Comparison of ENCODE assay signal across 13 cellular contexts in genomic region chr6:85394853-85395538, GRCh38. TPM values are rescaled to one million over a fixed set of nuclear protein-coding genes. Genes with fewer than 3 reads are reported as not detected.
A peak's percentile ranks its signal among the peaks of the same experiment; 100 is the strongest.
DNase-seq lines count a peak whose midpoint lies in the region; ATAC-seq and TF ChIP-seq lines count a peak whose summit lies in the region.
"Had no signal": no experiment of that assay in that cellular context is flagged by ENCODE, and none has a peak within 500 bp of the region (broad histone marks: within the 10 kb centered on the region; RNA-seq: fewer than 3 reads in every experiment).

No MANE protein-coding gene starts in this region.

- no peaks in the 10 kb centered on the region; the same call in 1 of the 2 replicates for H3K9me2 ChIP-seq in Karpas-422 (replicated peaks; ENCODE audit: insufficient read depth, low read length)

- H3F3A ChIP-seq in smooth muscle cell (ENCODE audit: low read depth), result no peaks in the 10 kb centered on the region

- H2AFZ ChIP-seq in Karpas-422 (ENCODE audit: low read length) (no peak overlapping the region), smooth muscle cell (ENCODE audit: low read depth) (no peak overlapping the region)
- H2AFZ ChIP-seq: GM23248 had no signal

- H3K4me2 ChIP-seq in Karpas-422 (ENCODE audit: low read depth, low read length, poor library complexity, severe bottlenecking), result no peak overlapping the region
- no peak overlapping the region for H3K4me2 ChIP-seq in smooth muscle cell

- H4K20me1 ChIP-seq in Karpas-422 (ENCODE audit: insufficient read depth, low read depth, low read length), result no peaks in the 10 kb centered on the region
- no peaks in the 10 kb centered on the region for H4K20me1 ChIP-seq in smooth muscle cell (ENCODE audit: low read depth)

- ATAC-seq in left lung, result peak; percentile 94
- ATAC-seq in GM21529 (IDR thresholded peaks at IDR 0.05; ENCODE audit: unreplicated experiment), result no peak
- ATAC-seq in GM19351 (IDR thresholded peaks at IDR 0.05; ENCODE audit: unreplicated experiment), result no peak
- ATAC-seq: activated CD4-positive, alpha-beta T cell treated with anti-CD3 and anti-CD28 coated beads for 36 hours had no signal

- 72% methylated on average over 1 of the region's 1 CpG for WGBS in smooth muscle cell (ENCODE audit: low lambda C conversion rate)

- H3K36me3 ChIP-seq in Karpas-422 (ENCODE audit: insufficient read depth, low read length), result no peaks in the 10 kb centered on the region
- no peaks in the 10 kb centered on the region for H3K36me3 ChIP-seq in left lung
- H3K36me3 ChIP-seq in smooth muscle cell (ENCODE audit: low read depth), result no peaks in the 10 kb centered on the region

- TF ChIP-seq CTCF in left lung (IDR thresholded peaks at IDR 0.05), result no peak
- TF ChIP-seq CTCF in smooth muscle cell (IDR thresholded peaks at IDR 0.05; ENCODE audit: borderline replicate concordance, insufficient read depth, poor library complexity, severe bottlenecking), result no peak

- H3K9me3 ChIP-seq in Karpas-422 (ENCODE audit: low read length) (no peaks in the 10 kb centered on the region), left lung (no peaks in the 10 kb centered on the region), smooth muscle cell (replicated peaks; ENCODE audit: low read depth) (no peaks in the 10 kb centered on the region)

- intact Hi-C loops in left lung (cut with DNase I), result no loop called here

- H3K27ac ChIP-seq in Karpas-422 (ENCODE audit: low read length) (no peak overlapping the region), left lung (peak overlapping the region in 1 of 2 donors; percentile 55), smooth muscle cell (ENCODE audit: low read depth) (peak overlapping the region; percentile 11)
- H3K27ac ChIP-seq: GM23248 had no signal

- H3K9ac ChIP-seq in Karpas-422 (ENCODE audit: low read length), result no peak overlapping the region
- no peak overlapping the region for H3K9ac ChIP-seq in smooth muscle cell (ENCODE audit: low read depth)
- H3K9ac ChIP-seq: GM23248 had no signal

- DNase-seq in Karpas-422 (peak; percentile 25), astrocyte of the hippocampus (ENCODE audit: low read depth, low spot score) (peak; percentile 36), left lung (peak in 1 of 2 donors; percentile 43), smooth muscle cell (lab: John Stamatoyannopoulos, UW; ENCODE audit: unreplicated experiment) (no peak)
- no peak for DNase-seq in activated CD8-positive, alpha-beta memory T cell treated with anti-CD3 and anti-CD28 coated beads for 24 hours
- DNase-seq: activated CD4-positive, alpha-beta T cell treated with anti-CD3 and anti-CD28 coated beads for 36 hours; COR-L47; GM23248; NCI-H187; stimulated activated CD4-positive, alpha-beta T cell treated with anti-CD3 and anti-CD28 coated beads, Interleukin-1b, Interleukin-23, amount 100 ng/mL, for 48 hours; stimulated activated naive CD4-positive, alpha-beta T cell had no signal

- no peaks in the 10 kb centered on the region for H3K79me2 ChIP-seq in Karpas-422 (ENCODE audit: low read length)
- no peaks in the 10 kb centered on the region for H3K79me2 ChIP-seq in smooth muscle cell (ENCODE audit: low read depth)

- H3K4me1 ChIP-seq in Karpas-422 (ENCODE audit: low read length) (no peaks in the 10 kb centered on the region), left lung (peaks cover 0 to 4% of the 10 kb centered on the region in 2 donors), smooth muscle cell (ENCODE audit: low read depth) (peaks cover 11% of the 10 kb centered on the region)

- H3K27me3 ChIP-seq in Karpas-422 (ENCODE audit: low read length) (no peaks in the 10 kb centered on the region), left lung (no peaks in the 10 kb centered on the region), smooth muscle cell (ENCODE audit: low read depth) (no peaks in the 10 kb centered on the region)

- H3K4me3 ChIP-seq in Karpas-422 (ENCODE audit: low read length) (no peak overlapping the region), left lung (no peak overlapping the region), smooth muscle cell (no peak overlapping the region)
- H3K4me3 ChIP-seq: GM23248 had no signal

RNA-seq across cellular contexts. Expression of gene NT5E, which starts 54.9 kb away (rescaled TPM):
- total RNA-seq in Karpas-422 (2014; rRNA removed; shearing (Covaris generic); ENCODE audit: low replicate concordance), result not detected in 2 replicates
- total RNA-seq in left lung, result 1 to 10 TPM; 9.1 to 10.0 TPM
- total RNA-seq in smooth muscle cell, result 124 and 137 TPM in 2 replicates
- 72.8 and 88.6 TPM in 2 replicates for polyA plus RNA-seq in smooth muscle cell

Comparison
In these comparisons a context has a peak if more than half of its experiments do, and no peak if none do; other contexts are left out.
1. DNase-seq: peak in Karpas-422 (single experiment) and astrocyte of the hippocampus (single experiment); none in smooth muscle cell (single experiment) and activated CD8-positive, alpha-beta memory T cell treated with anti-CD3 and anti-CD28 coated beads for 24 hours (single experiment).
2. RNA of gene NT5E, which starts 54.9 kb away (total RNA-seq): 124 to 137 TPM in smooth muscle cell; 9.1 to 10.0 TPM in left lung and not detected in Karpas-422; every median in the first group is over 10 times any median in the second.